ENCODE assay signal across 1 cellular context in genomic region chr1:156571261-156571958, GRCh38.
TF ChIP-seq lines count a peak whose summit lies in the region.

No MANE protein-coding gene starts in this region.

TF ChIP-seq in K562, 482 proteins besides CTCF, POLR2A, EP300 and RAD21 (continues in another document):
- TF ChIP-seq TEAD2 (tag; IDR thresholded peaks at IDR 0.05) = no peak
- TF ChIP-seq JUN (IDR thresholded peaks at IDR 0.05; ENCODE audit: borderline replicate concordance, low read depth, low read length) = 0 out of 2 replicates have a peak, but pooled peaks have one; percentile 25
- no peak for TF ChIP-seq JUN (CRISPR knock-in tag; IDR thresholded peaks at IDR 0.05; ENCODE audit: borderline replicate concordance)
- TF ChIP-seq RERE (CRISPR knock-in tag; IDR thresholded peaks at IDR 0.05; ENCODE audit: borderline replicate concordance) = no peak
- no peak for TF ChIP-seq MEIS2 (IDR thresholded peaks at IDR 0.05; ENCODE audit: partially characterized antibody)
- 0 out of 2 replicates have a peak, but pooled peaks have one; percentile 31 for TF ChIP-seq SMARCA4 (IDR thresholded peaks at IDR 0.05)
- no peak for TF ChIP-seq ZNF165 (CRISPR knock-in tag; IDR thresholded peaks at IDR 0.05; ENCODE audit: borderline replicate concordance)
- no peak for TF ChIP-seq CLOCK (CRISPR knock-in tag; IDR thresholded peaks at IDR 0.05; ENCODE audit: borderline replicate concordance)
- no peak for TF ChIP-seq ZNF444 (CRISPR knock-in tag; IDR thresholded peaks at IDR 0.05)
- no peak for TF ChIP-seq SNAPC5 (CRISPR knock-in tag; IDR thresholded peaks at IDR 0.05)
- TF ChIP-seq DPF2 (IDR thresholded peaks at IDR 0.05) = no peak; the same call in 1 of the 2 replicates
- TF ChIP-seq ELF2 (CRISPR knock-in tag; IDR thresholded peaks at IDR 0.05) = no peak
- TF ChIP-seq E4F1 (CRISPR knock-in tag; IDR thresholded peaks at IDR 0.05; ENCODE audit: borderline replicate concordance) = no peak
- TF ChIP-seq FOXA3 (CRISPR knock-in tag; conservative IDR thresholded peaks at IDR 0.05 in 1 of 2, IDR thresholded peaks at IDR 0.05 in 1 of 2) = no peak
- no peak for TF ChIP-seq HIVEP1 (CRISPR knock-in tag; IDR thresholded peaks at IDR 0.05)
- TF ChIP-seq KDM1A (IDR thresholded peaks at IDR 0.05) = no peak
- peak; percentile 50 for TF ChIP-seq ZNF316 (IDR thresholded peaks at IDR 0.05)
- TF ChIP-seq ATF3 (IDR thresholded peaks at IDR 0.05) = peak; percentile 93
- TF ChIP-seq ATF3 (CRISPR knock-in tag; conservative IDR thresholded peaks at IDR 0.05) = no peak
- no peak for TF ChIP-seq NFYB (IDR thresholded peaks at IDR 0.05; ENCODE audit: extremely low read depth, insufficient read length)
- no peak for TF ChIP-seq BCLAF1 (IDR thresholded peaks at IDR 0.05; ENCODE audit: borderline replicate concordance in 1 of 2, control insufficient read depth in 1 of 2, low read depth in 2 of 2, low read length in 1 of 2)
- TF ChIP-seq PCBP2 (IDR thresholded peaks at IDR 0.05; ENCODE audit: low read depth, low read length, poor library complexity, severe bottlenecking) = no peak
- TF ChIP-seq ZNF445 (CRISPR knock-in tag; IDR thresholded peaks at IDR 0.05; ENCODE audit: low read depth) = no peak
- no peak for TF ChIP-seq HBP1 (CRISPR knock-in tag; IDR thresholded peaks at IDR 0.05)
- TF ChIP-seq FOXP4 (CRISPR knock-in tag; IDR thresholded peaks at IDR 0.05; ENCODE audit: borderline replicate concordance) = no peak
- TF ChIP-seq ZNF586 (CRISPR knock-in tag; conservative IDR thresholded peaks at IDR 0.05) = no peak
- no peak for TF ChIP-seq NUFIP1 (IDR thresholded peaks at IDR 0.05; ENCODE audit: partially characterized antibody)
- no peak for TF ChIP-seq ZBTB7A (IDR thresholded peaks at IDR 0.05; ENCODE audit: borderline replicate concordance, control insufficient read depth, low read depth, low read length)
- TF ChIP-seq ZNF764 (CRISPR knock-in tag; IDR thresholded peaks at IDR 0.05; ENCODE audit: low read depth) = no peak
- no peak for TF ChIP-seq NFIC (IDR thresholded peaks at IDR 0.05)
- TF ChIP-seq BRF1 (IDR thresholded peaks at IDR 0.05; ENCODE audit: borderline replicate concordance, extremely low read depth, insufficient read length) = no peak
- TF ChIP-seq EP400 (IDR thresholded peaks at IDR 0.05) = no peak
- no peak for TF ChIP-seq RB1 (IDR thresholded peaks at IDR 0.05; ENCODE audit: low read depth)
- no peak for TF ChIP-seq BRD9 (IDR thresholded peaks at IDR 0.05; ENCODE audit: low read depth, partially characterized antibody)
- no peak for TF ChIP-seq KAT8 (IDR thresholded peaks at IDR 0.05; ENCODE audit: low read depth)
- TF ChIP-seq TRIM28 (IDR thresholded peaks at IDR 0.05) = no peak
- TF ChIP-seq ZNF707 (CRISPR knock-in tag; conservative IDR thresholded peaks at IDR 0.05) = no peak
- no peak for TF ChIP-seq GABPB2 (CRISPR knock-in tag; conservative IDR thresholded peaks at IDR 0.05)
- no peak for TF ChIP-seq RBM39 (optimal IDR thresholded peaks at IDR 0.05; ENCODE audit: low read depth, low read length)
- TF ChIP-seq TAL1 (IDR thresholded peaks at IDR 0.05) = 0 out of 2 replicates have a peak, but pooled peaks have one; percentile 2
- no peak for TF ChIP-seq RBM15 (IDR thresholded peaks at IDR 0.05; ENCODE audit: insufficient read depth, low read length)
- no peak for TF ChIP-seq U2AF2 (optimal IDR thresholded peaks at IDR 0.05; ENCODE audit: low read depth, low read length)
